8 cellular contexts compared by ENCODE assay signal in the genomic region with DNA sequence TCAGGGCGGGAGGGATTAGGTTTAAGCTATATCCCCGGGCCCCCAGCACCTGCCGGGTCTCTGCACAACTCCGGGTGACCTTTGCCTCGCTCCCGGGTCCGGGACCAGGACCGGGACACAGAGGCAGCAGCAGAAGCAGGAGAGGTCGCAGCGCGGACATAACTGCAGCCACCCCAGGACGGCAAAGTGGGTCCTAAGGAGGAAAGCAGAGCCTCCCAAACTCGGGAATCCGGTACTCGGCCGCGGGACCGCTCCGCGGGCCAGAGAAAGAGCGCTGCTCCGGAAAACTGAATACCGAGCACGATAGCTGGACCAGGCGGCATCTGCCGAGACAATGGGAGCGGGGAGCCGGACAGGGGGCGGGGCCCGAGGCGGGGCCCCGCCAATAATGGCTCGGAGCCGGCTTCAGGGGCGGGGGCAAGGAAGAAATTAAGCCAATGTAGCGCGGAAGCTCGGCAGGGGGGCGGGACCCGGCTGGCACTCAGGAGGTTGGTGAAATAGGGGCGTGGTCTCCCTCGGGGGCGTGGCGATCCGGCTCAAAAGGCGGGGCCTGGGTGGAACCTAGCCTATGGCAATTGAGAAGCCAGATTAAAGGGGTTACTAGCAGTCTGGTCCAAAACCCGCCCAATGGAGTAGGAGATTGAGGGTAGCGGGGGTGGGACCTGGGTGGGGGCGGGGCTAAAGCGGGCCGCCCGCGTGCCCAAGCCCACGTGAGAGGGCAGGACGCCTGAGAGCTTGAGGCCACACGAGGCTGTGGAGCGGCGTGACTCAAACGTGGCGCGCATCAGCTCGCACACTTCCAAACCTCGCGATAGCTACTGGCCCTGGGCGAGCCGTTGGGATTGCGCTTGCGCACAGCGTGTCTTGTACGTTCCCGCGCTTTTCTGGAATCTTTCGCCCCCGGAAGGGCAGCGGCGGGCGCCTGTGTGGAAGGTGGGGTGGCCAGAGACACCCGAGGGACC. TPM values are rescaled to one million over a fixed set of nuclear protein-coding genes. Genes with fewer than 3 reads are reported as not detected.
DNase-seq lines count a peak whose midpoint lies in the region; ATAC-seq, FAIRE-seq and TF ChIP-seq lines count a peak whose summit lies in the region.

A gene with protein sequence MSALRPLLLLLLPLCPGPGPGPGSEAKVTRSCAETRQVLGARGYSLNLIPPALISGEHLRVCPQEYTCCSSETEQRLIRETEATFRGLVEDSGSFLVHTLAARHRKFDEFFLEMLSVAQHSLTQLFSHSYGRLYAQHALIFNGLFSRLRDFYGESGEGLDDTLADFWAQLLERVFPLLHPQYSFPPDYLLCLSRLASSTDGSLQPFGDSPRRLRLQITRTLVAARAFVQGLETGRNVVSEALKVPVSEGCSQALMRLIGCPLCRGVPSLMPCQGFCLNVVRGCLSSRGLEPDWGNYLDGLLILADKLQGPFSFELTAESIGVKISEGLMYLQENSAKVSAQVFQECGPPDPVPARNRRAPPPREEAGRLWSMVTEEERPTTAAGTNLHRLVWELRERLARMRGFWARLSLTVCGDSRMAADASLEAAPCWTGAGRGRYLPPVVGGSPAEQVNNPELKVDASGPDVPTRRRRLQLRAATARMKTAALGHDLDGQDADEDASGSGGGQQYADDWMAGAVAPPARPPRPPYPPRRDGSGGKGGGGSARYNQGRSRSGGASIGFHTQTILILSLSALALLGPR (minus strand): TSS at position 342 of the 962 bp plus-strand sequence. CDS start 182 bp downstream, at position 160.
A gene with protein sequence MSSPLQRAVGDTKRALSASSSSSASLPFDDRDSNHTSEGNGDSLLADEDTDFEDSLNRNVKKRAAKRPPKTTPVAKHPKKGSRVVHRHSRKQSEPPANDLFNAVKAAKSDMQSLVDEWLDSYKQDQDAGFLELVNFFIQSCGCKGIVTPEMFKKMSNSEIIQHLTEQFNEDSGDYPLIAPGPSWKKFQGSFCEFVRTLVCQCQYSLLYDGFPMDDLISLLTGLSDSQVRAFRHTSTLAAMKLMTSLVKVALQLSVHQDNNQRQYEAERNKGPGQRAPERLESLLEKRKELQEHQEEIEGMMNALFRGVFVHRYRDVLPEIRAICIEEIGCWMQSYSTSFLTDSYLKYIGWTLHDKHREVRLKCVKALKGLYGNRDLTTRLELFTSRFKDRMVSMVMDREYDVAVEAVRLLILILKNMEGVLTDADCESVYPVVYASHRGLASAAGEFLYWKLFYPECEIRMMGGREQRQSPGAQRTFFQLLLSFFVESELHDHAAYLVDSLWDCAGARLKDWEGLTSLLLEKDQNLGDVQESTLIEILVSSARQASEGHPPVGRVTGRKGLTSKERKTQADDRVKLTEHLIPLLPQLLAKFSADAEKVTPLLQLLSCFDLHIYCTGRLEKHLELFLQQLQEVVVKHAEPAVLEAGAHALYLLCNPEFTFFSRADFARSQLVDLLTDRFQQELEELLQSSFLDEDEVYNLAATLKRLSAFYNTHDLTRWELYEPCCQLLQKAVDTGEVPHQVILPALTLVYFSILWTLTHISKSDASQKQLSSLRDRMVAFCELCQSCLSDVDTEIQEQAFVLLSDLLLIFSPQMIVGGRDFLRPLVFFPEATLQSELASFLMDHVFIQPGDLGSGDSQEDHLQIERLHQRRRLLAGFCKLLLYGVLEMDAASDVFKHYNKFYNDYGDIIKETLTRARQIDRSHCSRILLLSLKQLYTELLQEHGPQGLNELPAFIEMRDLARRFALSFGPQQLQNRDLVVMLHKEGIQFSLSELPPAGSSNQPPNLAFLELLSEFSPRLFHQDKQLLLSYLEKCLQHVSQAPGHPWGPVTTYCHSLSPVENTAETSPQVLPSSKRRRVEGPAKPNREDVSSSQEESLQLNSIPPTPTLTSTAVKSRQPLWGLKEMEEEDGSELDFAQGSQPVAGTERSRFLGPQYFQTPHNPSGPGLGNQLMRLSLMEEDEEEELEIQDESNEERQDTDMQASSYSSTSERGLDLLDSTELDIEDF (plus strand): TSS at position 879 of the 962 bp plus-strand sequence. CDS start 2,639 bp downstream, outside the sequence.

- peaks cover 40% of the 10 kb centered on the region for H3K4me1 Mint-ChIP-seq in activated naive CD8-positive, alpha-beta T cell treated with anti-CD3 and anti-CD28 coated beads, Interleukin-2, amount 50 U/mL, for 24 hours

- peaks cover 9% of the 10 kb centered on the region for H3K4me1 ChIP-seq in upper lobe of right lung

- no peaks in the 10 kb centered on the region for H3K9me3 ChIP-seq in upper lobe of right lung

- DNase-seq in GM12891 (ENCODE audit: insufficient read length, low spot score), result peak; percentile 89
- peak; percentile 99 to 100 (median 100) for DNase-seq in NCI-H1417 (lab: John Stamatoyannopoulos, UW)
- DNase-seq in SW 1271 (lab: John Stamatoyannopoulos, UW), result peak; percentile 97 to 98
- peak; percentile 99 for DNase-seq in activated naive CD8-positive, alpha-beta T cell treated with anti-CD3 and anti-CD28 coated beads, Interleukin-2, amount 50 U/mL, for 24 hours
- DNase-seq in left cardiac atrium, result peak; percentile 96
- DNase-seq in posterior vena cava (ENCODE audit: low spot score), result peak; percentile 99
- DNase-seq in upper lobe of right lung, result peak; percentile 97

- no peaks in the 10 kb centered on the region for H3K9me3 Mint-ChIP-seq in activated naive CD8-positive, alpha-beta T cell treated with anti-CD3 and anti-CD28 coated beads, Interleukin-2, amount 50 U/mL, for 24 hours

- H3K4me3 Mint-ChIP-seq in activated naive CD8-positive, alpha-beta T cell treated with anti-CD3 and anti-CD28 coated beads, Interleukin-2, amount 50 U/mL, for 24 hours, result peak within 1 kb of the TSS; percentile 70

- no peak within 1 kb of the TSS for H3K27ac ChIP-seq in upper lobe of right lung

- no peaks in the 10 kb centered on the region for H3K36me3 ChIP-seq in upper lobe of right lung

- no peak within 1 kb of the TSS for H3K27ac Mint-ChIP-seq in activated naive CD8-positive, alpha-beta T cell treated with anti-CD3 and anti-CD28 coated beads, Interleukin-2, amount 50 U/mL, for 24 hours

- intact Hi-C loops in left cardiac atrium (cut with DNase I), result no loop called here
- intact Hi-C loops in posterior vena cava (cut with DNase I), result no loop called here
- intact Hi-C loops in upper lobe of right lung (cut with DNase I), result no loop called here

- H3K27me3 Mint-ChIP-seq in activated naive CD8-positive, alpha-beta T cell treated with anti-CD3 and anti-CD28 coated beads, Interleukin-2, amount 50 U/mL, for 24 hours, result peaks cover 4% of the 10 kb centered on the region

- ATAC-seq in HG02763 (IDR thresholded peaks at IDR 0.05; ENCODE audit: unreplicated experiment), result peak; percentile 86
- ATAC-seq in activated naive CD8-positive, alpha-beta T cell treated with anti-CD3 and anti-CD28 coated beads, Interleukin-2, amount 50 U/mL, for 24 hours, result peak; percentile 85
- peak; percentile 97 for ATAC-seq in left cardiac atrium
- peak; percentile 98 for ATAC-seq in upper lobe of right lung

- TF ChIP-seq POLR2A in GM12891 (IDR thresholded peaks at IDR 0.05; ENCODE audit: low read depth, low read length), result no peak

- peak; percentile 96 for FAIRE-seq in GM12891 (lab: Jason Lieb, UNC)

- no peaks in the 10 kb centered on the region for H3K36me3 Mint-ChIP-seq in activated naive CD8-positive, alpha-beta T cell treated with anti-CD3 and anti-CD28 coated beads, Interleukin-2, amount 50 U/mL, for 24 hours (ENCODE audit: low read depth)

- TF ChIP-seq CTCF in upper lobe of right lung (IDR thresholded peaks at IDR 0.05), result no peak

- peaks cover 12% of the 10 kb centered on the region for H3K27me3 ChIP-seq in upper lobe of right lung

- H3K4me3 ChIP-seq in upper lobe of right lung, result peak within 1 kb of the TSS; percentile 57

TF ChIP-seq in GM12891, 5 proteins besides CTCF, POLR2A, EP300 and RAD21:
- TF ChIP-seq POLR2AphosphoS5 (IDR thresholded peaks at IDR 0.05; ENCODE audit: low read depth, low read length) (no peak), PAX5 (IDR thresholded peaks at IDR 0.05; ENCODE audit: insufficient read depth, low read length, severe bottlenecking) (no peak), SPI1 (IDR thresholded peaks at IDR 0.05; ENCODE audit: low read depth, low read length) (no peak)

RNA-seq across cellular contexts. Expression of the first gene that starts in this region (rescaled TPM):
- polyA plus RNA-seq in GM12891 (2012; ENCODE audit: low read depth, missing spikeins), result 1.4 TPM
- under 1 TPM; 0.58 to 0.85 TPM for total RNA-seq in left cardiac atrium
- total RNA-seq in posterior vena cava, result 1 to 10 TPM in 1 of 2 donors, under 1 TPM in 1; 0.81 to 1.2 TPM
- total RNA-seq in upper lobe of right lung, result 0.49 TPM

RNA-seq across cellular contexts. Expression of the second gene that starts in this region (rescaled TPM):
- 278 TPM for polyA plus RNA-seq in GM12891 (2012; ENCODE audit: low read depth, missing spikeins)
- total RNA-seq in left cardiac atrium, result under 1 TPM in 1 of 2 donors, not detected in 1; 0.68 TPM
- 1 to 10 TPM in 1 of 2 donors, under 1 TPM in 1; 0.52 to 1.2 TPM for total RNA-seq in posterior vena cava
- total RNA-seq in upper lobe of right lung, result 2.3 TPM

Comparison
In these comparisons a context has a peak if more than half of its experiments do, and no peak if none do; other contexts are left out.
1. Peak in DNase-seq and ATAC-seq in left cardiac atrium; RNA of the genes that start here not detected or under 1 TPM.